1 cellular context compared by ENCODE assay signal in the genomic region with DNA sequence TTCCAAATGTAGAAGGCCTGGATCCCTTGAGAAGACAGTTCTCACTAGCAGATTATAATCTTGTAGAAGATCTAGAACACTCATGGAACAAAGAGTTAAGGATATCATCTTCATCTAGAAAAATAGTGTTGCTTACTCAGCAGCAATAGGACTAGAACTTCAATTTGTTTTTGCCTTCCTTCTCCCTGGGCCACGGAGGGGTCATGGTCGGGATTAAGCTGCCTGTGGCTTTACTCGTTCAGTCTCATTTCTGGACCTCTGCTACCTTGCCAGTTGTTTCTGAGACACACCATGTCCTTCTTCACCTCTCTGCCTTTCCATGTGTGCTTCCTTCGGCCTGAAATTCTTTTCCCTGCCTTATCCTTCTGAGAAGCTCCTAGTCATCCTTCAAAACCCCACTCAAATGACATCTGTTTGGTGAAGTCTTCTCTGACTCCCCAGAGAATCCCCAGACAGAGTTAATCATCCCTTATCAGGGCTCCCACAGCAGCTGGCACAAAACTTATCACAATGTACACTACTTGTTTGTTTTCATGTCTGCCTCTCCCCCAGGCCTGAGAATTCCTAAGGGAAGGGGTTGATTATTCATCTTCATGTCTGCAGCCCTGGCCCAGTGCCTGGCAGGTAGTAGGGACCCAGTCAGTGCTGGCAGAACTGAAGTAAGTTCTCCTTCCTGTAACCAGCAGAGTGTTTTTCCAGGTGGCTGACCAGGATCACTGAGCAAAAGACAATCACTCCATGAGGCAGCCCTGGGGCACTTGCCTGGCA.
TF ChIP-seq lines count a peak whose summit lies in the region.

No MANE protein-coding gene starts in this region.

TF ChIP-seq in HEK293, 187 proteins besides CTCF, POLR2A, EP300 and RAD21 (continued from another document):
- TF ChIP-seq, protein P1, sequence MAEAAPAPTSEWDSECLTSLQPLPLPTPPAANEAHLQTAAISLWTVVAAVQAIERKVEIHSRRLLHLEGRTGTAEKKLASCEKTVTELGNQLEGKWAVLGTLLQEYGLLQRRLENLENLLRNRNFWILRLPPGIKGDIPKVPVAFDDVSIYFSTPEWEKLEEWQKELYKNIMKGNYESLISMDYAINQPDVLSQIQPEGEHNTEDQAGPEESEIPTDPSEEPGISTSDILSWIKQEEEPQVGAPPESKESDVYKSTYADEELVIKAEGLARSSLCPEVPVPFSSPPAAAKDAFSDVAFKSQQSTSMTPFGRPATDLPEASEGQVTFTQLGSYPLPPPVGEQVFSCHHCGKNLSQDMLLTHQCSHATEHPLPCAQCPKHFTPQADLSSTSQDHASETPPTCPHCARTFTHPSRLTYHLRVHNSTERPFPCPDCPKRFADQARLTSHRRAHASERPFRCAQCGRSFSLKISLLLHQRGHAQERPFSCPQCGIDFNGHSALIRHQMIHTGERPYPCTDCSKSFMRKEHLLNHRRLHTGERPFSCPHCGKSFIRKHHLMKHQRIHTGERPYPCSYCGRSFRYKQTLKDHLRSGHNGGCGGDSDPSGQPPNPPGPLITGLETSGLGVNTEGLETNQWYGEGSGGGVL (tag by site-specific recombination; IDR thresholded peaks at IDR 0.05), result peak; percentile 54
- TF ChIP-seq, protein P2, sequence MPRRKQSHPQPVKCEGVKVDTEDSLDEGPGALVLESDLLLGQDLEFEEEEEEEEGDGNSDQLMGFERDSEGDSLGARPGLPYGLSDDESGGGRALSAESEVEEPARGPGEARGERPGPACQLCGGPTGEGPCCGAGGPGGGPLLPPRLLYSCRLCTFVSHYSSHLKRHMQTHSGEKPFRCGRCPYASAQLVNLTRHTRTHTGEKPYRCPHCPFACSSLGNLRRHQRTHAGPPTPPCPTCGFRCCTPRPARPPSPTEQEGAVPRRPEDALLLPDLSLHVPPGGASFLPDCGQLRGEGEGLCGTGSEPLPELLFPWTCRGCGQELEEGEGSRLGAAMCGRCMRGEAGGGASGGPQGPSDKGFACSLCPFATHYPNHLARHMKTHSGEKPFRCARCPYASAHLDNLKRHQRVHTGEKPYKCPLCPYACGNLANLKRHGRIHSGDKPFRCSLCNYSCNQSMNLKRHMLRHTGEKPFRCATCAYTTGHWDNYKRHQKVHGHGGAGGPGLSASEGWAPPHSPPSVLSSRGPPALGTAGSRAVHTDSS (tag by site-specific recombination; IDR thresholded peaks at IDR 0.05), result no peak
- TF ChIP-seq, protein P3, sequence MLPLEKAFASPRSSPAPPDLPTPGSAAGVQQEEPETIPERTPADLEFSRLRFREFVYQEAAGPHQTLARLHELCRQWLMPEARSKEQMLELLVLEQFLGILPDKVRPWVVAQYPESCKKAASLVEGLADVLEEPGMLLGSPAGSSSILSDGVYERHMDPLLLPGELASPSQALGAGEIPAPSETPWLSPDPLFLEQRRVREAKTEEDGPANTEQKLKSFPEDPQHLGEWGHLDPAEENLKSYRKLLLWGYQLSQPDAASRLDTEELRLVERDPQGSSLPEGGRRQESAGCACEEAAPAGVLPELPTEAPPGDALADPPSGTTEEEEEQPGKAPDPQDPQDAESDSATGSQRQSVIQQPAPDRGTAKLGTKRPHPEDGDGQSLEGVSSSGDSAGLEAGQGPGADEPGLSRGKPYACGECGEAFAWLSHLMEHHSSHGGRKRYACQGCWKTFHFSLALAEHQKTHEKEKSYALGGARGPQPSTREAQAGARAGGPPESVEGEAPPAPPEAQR (tag by site-specific recombination; IDR thresholded peaks at IDR 0.05), result no peak
- no peak for TF ChIP-seq HOXA7 (CRISPR knock-in tag; IDR thresholded peaks at IDR 0.05; ENCODE audit: borderline replicate concordance)
